In the genomic region with DNA sequence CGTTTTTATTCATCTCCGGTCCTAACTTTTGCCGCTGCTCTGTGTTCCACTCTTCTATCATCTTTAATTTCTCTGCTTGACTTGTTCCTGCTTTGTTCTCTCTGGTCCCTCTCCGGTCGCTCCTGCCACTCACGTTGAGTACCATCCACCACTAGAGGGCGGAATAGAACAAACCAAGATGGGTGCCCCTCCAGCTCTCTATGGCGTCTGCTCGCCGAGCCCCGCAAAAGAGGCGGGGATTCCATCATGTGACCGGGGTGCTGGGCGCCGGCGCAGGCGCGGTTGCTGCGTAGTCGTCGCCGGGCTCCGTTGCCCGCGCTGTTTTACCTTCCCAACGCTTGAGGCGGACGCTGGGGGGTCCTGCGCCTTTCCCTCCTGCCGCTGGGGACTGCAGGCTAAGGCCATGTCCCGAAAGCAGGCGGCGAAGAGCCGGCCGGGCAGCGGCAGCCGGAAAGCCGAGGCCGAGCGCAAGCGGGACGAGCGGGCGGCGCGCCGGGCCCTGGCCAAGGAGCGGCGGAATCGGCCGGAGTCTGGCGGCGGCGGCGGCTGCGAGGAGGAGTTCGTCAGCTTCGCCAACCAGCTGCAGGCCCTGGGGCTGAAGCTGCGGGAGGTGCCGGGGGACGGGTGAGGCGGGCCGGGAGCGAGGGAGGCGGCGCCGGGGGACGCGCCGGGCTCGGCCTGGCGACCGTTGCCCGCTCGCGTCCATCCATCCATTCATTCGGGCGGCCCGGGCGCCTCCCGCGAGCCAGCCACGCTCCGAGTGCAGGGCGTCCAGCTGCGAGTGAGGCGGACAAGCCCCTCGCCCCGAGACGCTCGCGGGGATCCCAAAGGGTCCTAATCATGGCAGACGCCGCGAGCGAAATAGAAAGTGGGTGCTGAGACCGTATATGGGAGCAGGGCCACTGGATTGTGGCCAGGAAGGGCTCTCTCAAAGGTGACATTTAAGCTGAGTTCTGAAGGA, we compare ENCODE assay signal across 1 cellular context.
TF ChIP-seq lines count a peak whose summit lies in the region.

A gene with protein sequence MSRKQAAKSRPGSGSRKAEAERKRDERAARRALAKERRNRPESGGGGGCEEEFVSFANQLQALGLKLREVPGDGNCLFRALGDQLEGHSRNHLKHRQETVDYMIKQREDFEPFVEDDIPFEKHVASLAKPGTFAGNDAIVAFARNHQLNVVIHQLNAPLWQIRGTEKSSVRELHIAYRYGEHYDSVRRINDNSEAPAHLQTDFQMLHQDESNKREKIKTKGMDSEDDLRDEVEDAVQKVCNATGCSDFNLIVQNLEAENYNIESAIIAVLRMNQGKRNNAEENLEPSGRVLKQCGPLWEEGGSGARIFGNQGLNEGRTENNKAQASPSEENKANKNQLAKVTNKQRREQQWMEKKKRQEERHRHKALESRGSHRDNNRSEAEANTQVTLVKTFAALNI (plus strand): TSS at position 285 of the 961 bp plus-strand sequence. CDS start 119 bp downstream, at position 404.

TF ChIP-seq in HepG2, 621 proteins besides CTCF, POLR2A, EP300 and RAD21 (continued from another document and continues in another):
- TF ChIP-seq YEATS2 (CRISPR knock-in tag; IDR thresholded peaks at IDR 0.05; ENCODE audit: borderline replicate concordance) (peak; percentile 83; the same call in 1 of the 2 replicates), SMAD1 (CRISPR knock-in tag; IDR thresholded peaks at IDR 0.05; ENCODE audit: borderline replicate concordance, low read depth) (no peak), NCOA1 (CRISPR knock-in tag; IDR thresholded peaks at IDR 0.05) (peak; percentile 70; the same call in 1 of the 2 replicates), BRCA1 (CRISPR knock-in tag; IDR thresholded peaks at IDR 0.05) (0 out of 2 replicates have a peak, but pooled peaks have one; percentile 26), KDM4B (CRISPR knock-in tag; IDR thresholded peaks at IDR 0.05) (peak; percentile 88), SRSF4 (IDR thresholded peaks at IDR 0.05; ENCODE audit: low read depth, low read length, poor library complexity, severe bottlenecking) (no peak), NKX3-1 (CRISPR knock-in tag; IDR thresholded peaks at IDR 0.05) (no peak), SMC3 (IDR thresholded peaks at IDR 0.05; ENCODE audit: low read length) (peak; percentile 44; the same call in 1 of the 2 replicates), ZBTB42 (CRISPR knock-in tag; IDR thresholded peaks at IDR 0.05) (no peak), HNF4A (CRISPR knock-in tag; IDR thresholded peaks at IDR 0.05) (no peak), ZNF124 (CRISPR knock-in tag; IDR thresholded peaks at IDR 0.05) (peak; percentile 52), ZNF773 (CRISPR knock-in tag; IDR thresholded peaks at IDR 0.05; ENCODE audit: borderline replicate concordance) (no peak; the same call in 1 of the 2 replicates), ETV5 (CRISPR knock-in tag; IDR thresholded peaks at IDR 0.05; ENCODE audit: borderline replicate concordance) (0 out of 2 replicates have a peak, but pooled peaks have one; percentile 6), ZFP82 (CRISPR knock-in tag; IDR thresholded peaks at IDR 0.05; ENCODE audit: borderline replicate concordance) (no peak), NONO (IDR thresholded peaks at IDR 0.05) (no peak), NONO (CRISPR knock-in tag; conservative IDR thresholded peaks at IDR 0.05) (peak; percentile 80), HNRNPL (IDR thresholded peaks at IDR 0.05; ENCODE audit: low read depth, low read length) (no peak), CREM (IDR thresholded peaks at IDR 0.05) (no peak), CREM (CRISPR knock-in tag; IDR thresholded peaks at IDR 0.05) (no peak), ZNF879 (CRISPR knock-in tag; IDR thresholded peaks at IDR 0.05) (peak; percentile 87; the same call in 1 of the 2 replicates), SNAPC2 (CRISPR knock-in tag; IDR thresholded peaks at IDR 0.05) (peak; percentile 55; the same call in 1 of the 2 replicates), CCDC6 (CRISPR knock-in tag; IDR thresholded peaks at IDR 0.05) (peak; percentile 76; the same call in 1 of the 2 replicates), ZMAT3 (CRISPR knock-in tag; conservative IDR thresholded peaks at IDR 0.05) (peak; percentile 94), EHMT2 (IDR thresholded peaks at IDR 0.05; ENCODE audit: borderline replicate concordance, low read depth, low read length) (no peak), ZNF552 (CRISPR knock-in tag; IDR thresholded peaks at IDR 0.05; ENCODE audit: borderline replicate concordance) (no peak), SMAD9 (CRISPR knock-in tag; IDR thresholded peaks at IDR 0.05) (no peak), SOX6 (IDR thresholded peaks at IDR 0.05) (no peak), SOX6 (CRISPR knock-in tag; IDR thresholded peaks at IDR 0.05) (peak; percentile 64), ZFX (CRISPR knock-in tag; IDR thresholded peaks at IDR 0.05; ENCODE audit: low read depth) (peak; percentile 96), TEAD3 (CRISPR knock-in tag; optimal IDR thresholded peaks at IDR 0.05; ENCODE audit: borderline replicate concordance) (peak; percentile 48), NR1H2 (CRISPR knock-in tag; IDR thresholded peaks at IDR 0.05; ENCODE audit: borderline replicate concordance, low read depth) (no peak), RFXAP (CRISPR knock-in tag; IDR thresholded peaks at IDR 0.05; ENCODE audit: borderline replicate concordance) (no peak), ZBTB7A (CRISPR knock-in tag; IDR thresholded peaks at IDR 0.05) (peak; percentile 77; the same call in 1 of the 2 replicates), MYC (CRISPR knock-in tag; IDR thresholded peaks at IDR 0.05; ENCODE audit: borderline replicate concordance) (peak; percentile 52), DMAP1 (CRISPR knock-in tag; IDR thresholded peaks at IDR 0.05) (0 out of 2 replicates have a peak, but pooled peaks have one; percentile 37), ZSCAN22 (CRISPR knock-in tag; IDR thresholded peaks at IDR 0.05) (no peak), NFE2L1 (CRISPR knock-in tag; IDR thresholded peaks at IDR 0.05; ENCODE audit: borderline replicate concordance) (no peak)
- TF ChIP-seq, protein P1, sequence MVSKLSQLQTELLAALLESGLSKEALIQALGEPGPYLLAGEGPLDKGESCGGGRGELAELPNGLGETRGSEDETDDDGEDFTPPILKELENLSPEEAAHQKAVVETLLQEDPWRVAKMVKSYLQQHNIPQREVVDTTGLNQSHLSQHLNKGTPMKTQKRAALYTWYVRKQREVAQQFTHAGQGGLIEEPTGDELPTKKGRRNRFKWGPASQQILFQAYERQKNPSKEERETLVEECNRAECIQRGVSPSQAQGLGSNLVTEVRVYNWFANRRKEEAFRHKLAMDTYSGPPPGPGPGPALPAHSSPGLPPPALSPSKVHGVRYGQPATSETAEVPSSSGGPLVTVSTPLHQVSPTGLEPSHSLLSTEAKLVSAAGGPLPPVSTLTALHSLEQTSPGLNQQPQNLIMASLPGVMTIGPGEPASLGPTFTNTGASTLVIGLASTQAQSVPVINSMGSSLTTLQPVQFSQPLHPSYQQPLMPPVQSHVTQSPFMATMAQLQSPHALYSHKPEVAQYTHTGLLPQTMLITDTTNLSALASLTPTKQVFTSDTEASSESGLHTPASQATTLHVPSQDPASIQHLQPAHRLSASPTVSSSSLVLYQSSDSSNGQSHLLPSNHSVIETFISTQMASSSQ (IDR thresholded peaks at IDR 0.05; ENCODE audit: low read depth) = no peak
- TF ChIP-seq, protein P1 (CRISPR knock-in tag; IDR thresholded peaks at IDR 0.05; ENCODE audit: borderline replicate concordance) = no peak; the same call in 1 of the 2 replicates
- TF ChIP-seq, protein P2, sequence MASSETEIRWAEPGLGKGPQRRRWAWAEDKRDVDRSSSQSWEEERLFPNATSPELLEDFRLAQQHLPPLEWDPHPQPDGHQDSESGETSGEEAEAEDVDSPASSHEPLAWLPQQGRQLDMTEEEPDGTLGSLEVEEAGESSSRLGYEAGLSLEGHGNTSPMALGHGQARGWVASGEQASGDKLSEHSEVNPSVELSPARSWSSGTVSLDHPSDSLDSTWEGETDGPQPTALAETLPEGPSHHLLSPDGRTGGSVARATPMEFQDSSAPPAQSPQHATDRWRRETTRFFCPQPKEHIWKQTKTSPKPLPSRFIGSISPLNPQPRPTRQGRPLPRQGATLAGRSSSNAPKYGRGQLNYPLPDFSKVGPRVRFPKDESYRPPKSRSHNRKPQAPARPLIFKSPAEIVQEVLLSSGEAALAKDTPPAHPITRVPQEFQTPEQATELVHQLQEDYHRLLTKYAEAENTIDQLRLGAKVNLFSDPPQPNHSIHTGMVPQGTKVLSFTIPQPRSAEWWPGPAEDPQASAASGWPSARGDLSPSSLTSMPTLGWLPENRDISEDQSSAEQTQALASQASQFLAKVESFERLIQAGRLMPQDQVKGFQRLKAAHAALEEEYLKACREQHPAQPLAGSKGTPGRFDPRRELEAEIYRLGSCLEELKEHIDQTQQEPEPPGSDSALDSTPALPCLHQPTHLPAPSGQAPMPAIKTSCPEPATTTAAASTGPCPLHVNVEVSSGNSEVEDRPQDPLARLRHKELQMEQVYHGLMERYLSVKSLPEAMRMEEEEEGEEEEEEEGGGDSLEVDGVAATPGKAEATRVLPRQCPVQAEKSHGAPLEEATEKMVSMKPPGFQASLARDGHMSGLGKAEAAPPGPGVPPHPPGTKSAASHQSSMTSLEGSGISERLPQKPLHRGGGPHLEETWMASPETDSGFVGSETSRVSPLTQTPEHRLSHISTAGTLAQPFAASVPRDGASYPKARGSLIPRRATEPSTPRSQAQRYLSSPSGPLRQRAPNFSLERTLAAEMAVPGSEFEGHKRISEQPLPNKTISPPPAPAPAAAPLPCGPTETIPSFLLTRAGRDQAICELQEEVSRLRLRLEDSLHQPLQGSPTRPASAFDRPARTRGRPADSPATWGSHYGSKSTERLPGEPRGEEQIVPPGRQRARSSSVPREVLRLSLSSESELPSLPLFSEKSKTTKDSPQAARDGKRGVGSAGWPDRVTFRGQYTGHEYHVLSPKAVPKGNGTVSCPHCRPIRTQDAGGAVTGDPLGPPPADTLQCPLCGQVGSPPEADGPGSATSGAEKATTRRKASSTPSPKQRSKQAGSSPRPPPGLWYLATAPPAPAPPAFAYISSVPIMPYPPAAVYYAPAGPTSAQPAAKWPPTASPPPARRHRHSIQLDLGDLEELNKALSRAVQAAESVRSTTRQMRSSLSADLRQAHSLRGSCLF (CRISPR knock-in tag; IDR thresholded peaks at IDR 0.05; ENCODE audit: borderline replicate concordance) = no peak
- TF ChIP-seq, protein P3, sequence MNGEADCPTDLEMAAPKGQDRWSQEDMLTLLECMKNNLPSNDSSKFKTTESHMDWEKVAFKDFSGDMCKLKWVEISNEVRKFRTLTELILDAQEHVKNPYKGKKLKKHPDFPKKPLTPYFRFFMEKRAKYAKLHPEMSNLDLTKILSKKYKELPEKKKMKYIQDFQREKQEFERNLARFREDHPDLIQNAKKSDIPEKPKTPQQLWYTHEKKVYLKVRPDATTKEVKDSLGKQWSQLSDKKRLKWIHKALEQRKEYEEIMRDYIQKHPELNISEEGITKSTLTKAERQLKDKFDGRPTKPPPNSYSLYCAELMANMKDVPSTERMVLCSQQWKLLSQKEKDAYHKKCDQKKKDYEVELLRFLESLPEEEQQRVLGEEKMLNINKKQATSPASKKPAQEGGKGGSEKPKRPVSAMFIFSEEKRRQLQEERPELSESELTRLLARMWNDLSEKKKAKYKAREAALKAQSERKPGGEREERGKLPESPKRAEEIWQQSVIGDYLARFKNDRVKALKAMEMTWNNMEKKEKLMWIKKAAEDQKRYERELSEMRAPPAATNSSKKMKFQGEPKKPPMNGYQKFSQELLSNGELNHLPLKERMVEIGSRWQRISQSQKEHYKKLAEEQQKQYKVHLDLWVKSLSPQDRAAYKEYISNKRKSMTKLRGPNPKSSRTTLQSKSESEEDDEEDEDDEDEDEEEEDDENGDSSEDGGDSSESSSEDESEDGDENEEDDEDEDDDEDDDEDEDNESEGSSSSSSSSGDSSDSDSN (CRISPR knock-in tag; IDR thresholded peaks at IDR 0.05) = peak; percentile 97
- TF ChIP-seq, protein P4, sequence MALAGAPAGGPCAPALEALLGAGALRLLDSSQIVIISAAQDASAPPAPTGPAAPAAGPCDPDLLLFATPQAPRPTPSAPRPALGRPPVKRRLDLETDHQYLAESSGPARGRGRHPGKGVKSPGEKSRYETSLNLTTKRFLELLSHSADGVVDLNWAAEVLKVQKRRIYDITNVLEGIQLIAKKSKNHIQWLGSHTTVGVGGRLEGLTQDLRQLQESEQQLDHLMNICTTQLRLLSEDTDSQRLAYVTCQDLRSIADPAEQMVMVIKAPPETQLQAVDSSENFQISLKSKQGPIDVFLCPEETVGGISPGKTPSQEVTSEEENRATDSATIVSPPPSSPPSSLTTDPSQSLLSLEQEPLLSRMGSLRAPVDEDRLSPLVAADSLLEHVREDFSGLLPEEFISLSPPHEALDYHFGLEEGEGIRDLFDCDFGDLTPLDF (CRISPR knock-in tag; IDR thresholded peaks at IDR 0.05) = peak; percentile 67; the same call in 1 of the 2 replicates
- TF ChIP-seq, protein P5, sequence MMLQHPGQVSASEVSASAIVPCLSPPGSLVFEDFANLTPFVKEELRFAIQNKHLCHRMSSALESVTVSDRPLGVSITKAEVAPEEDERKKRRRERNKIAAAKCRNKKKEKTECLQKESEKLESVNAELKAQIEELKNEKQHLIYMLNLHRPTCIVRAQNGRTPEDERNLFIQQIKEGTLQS (CRISPR knock-in tag; IDR thresholded peaks at IDR 0.05) = 0 out of 2 replicates have a peak, but pooled peaks have one; percentile 14
- TF ChIP-seq, protein P6, sequence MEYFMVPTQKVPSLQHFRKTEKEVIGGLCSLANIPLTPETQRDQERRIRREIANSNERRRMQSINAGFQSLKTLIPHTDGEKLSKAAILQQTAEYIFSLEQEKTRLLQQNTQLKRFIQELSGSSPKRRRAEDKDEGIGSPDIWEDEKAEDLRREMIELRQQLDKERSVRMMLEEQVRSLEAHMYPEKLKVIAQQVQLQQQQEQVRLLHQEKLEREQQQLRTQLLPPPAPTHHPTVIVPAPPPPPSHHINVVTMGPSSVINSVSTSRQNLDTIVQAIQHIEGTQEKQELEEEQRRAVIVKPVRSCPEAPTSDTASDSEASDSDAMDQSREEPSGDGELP (IDR thresholded peaks at IDR 0.05; ENCODE audit: borderline replicate concordance, low read depth) = peak; percentile 56; the same call in 1 of the 2 replicates
- TF ChIP-seq, protein P7, sequence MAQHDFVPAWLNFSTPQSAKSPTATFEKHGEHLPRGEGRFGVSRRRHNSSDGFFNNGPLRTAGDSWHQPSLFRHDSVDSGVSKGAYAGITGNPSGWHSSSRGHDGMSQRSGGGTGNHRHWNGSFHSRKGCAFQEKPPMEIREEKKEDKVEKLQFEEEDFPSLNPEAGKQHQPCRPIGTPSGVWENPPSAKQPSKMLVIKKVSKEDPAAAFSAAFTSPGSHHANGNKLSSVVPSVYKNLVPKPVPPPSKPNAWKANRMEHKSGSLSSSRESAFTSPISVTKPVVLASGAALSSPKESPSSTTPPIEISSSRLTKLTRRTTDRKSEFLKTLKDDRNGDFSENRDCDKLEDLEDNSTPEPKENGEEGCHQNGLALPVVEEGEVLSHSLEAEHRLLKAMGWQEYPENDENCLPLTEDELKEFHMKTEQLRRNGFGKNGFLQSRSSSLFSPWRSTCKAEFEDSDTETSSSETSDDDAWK (CRISPR knock-in tag; IDR thresholded peaks at IDR 0.05) = no peak
